In the genomic region with DNA sequence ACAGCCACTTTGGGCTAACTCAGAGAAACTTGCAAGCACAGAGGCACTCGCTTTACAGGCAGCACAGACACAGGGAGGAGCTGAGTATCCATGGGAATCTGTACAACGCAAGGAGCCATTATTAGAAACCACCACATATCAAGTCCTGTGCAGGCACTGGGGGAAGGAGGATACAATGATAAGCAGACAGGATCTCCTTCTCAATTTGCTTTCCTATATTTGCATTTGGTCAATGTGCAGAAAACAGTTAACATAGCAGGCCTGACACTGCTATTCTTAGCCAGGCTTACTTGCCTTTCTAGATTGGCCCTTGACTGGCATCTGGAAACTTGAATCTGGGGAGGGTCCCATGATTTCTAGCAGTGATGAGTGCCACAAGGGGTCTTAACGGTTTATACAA, we compare ENCODE assay signal across 10 cellular contexts.
DNase-seq lines count a peak whose midpoint lies in the region; ATAC-seq and TF ChIP-seq lines count a peak whose summit lies in the region.
"Had no signal": no experiment of that assay in that cellular context is flagged by ENCODE, and none has a peak within 500 bp of the region (broad histone marks: within the 10 kb centered on the region; RNA-seq: fewer than 3 reads in every experiment).

No MANE protein-coding gene starts in this region.

- no peak overlapping the region for H2AFZ ChIP-seq in MM.1S (ENCODE audit: low read length)

- ATAC-seq in GM19438 (IDR thresholded peaks at IDR 0.05; ENCODE audit: low read depth, unreplicated experiment) = peak; percentile 37
- ATAC-seq in HG02885 (IDR thresholded peaks at IDR 0.05; ENCODE audit: poor library complexity, unreplicated experiment) = peak; percentile 37

- H3K4me3 ChIP-seq in MM.1S (ENCODE audit: low read length) = no peak overlapping the region
- H3K4me3 ChIP-seq: ascending aorta had no signal

- DNase-seq in GDM1 (lab: John Stamatoyannopoulos, UW) (peak; percentile 59), MM.1S (no peak), glomerular visceral epithelial cell (ENCODE audit: extremely low spot score) (no peak), NCI-H1436 treated with DMSO at 0.1 percent for 48 hours (lab: John Stamatoyannopoulos, UW) (no peak), DMS 273 treated with DMSO at 0.1 percent for 48 hours (lab: John Stamatoyannopoulos, UW) (no peak)
- DNase-seq in activated CD8-positive, alpha-beta memory T cell treated with anti-CD3 and anti-CD28 coated beads, Interleukin-2, amount 50 U/mL, for 48 hours = no peak
- DNase-seq: stimulated activated CD4-positive, alpha-beta T cell treated with anti-CD3 and anti-CD28 coated beads, Interleukin-2, amount 100 ng/mL, for 24 hours had no signal

- peak overlapping the region; percentile 72 for H3K4me2 ChIP-seq in MM.1S (ENCODE audit: low read depth, low read length)

- no peaks in the 10 kb centered on the region for H3K9me2 ChIP-seq in MM.1S (replicated peaks; ENCODE audit: insufficient read depth, low read length)

- H3K27me3 ChIP-seq in MM.1S (replicated peaks; ENCODE audit: insufficient read depth, low read length) = no peaks in the 10 kb centered on the region
- H3K27me3 ChIP-seq: ascending aorta had no signal

- H3K27ac ChIP-seq in MM.1S (ENCODE audit: low read length) = peak overlapping the region; percentile 73
- H3K27ac ChIP-seq: ascending aorta had no signal

- peak overlapping the region; percentile 38 for H3K9ac ChIP-seq in MM.1S (ENCODE audit: low read length)

- H4K20me1 ChIP-seq in MM.1S (ENCODE audit: insufficient read depth, low read length) = no peaks in the 10 kb centered on the region

- H3K79me2 ChIP-seq in MM.1S (ENCODE audit: low read length) = peaks cover 99% of the 10 kb centered on the region

- H3F3A ChIP-seq in MM.1S (ENCODE audit: insufficient read depth, low read length) = peaks cover 22% of the 10 kb centered on the region

- no peaks in the 10 kb centered on the region for H3K9me3 ChIP-seq in MM.1S (replicated peaks; ENCODE audit: insufficient read depth, low read length)
- H3K9me3 ChIP-seq: ascending aorta had no signal

- TF ChIP-seq CTCF in MM.1S (IDR thresholded peaks at IDR 0.05; ENCODE audit: low read length) = no peak

- H3K36me3 ChIP-seq in MM.1S (replicated peaks; ENCODE audit: insufficient read depth, low read length) = no peaks in the 10 kb centered on the region
- H3K36me3 ChIP-seq: ascending aorta had no signal

- H3K4me1 ChIP-seq in MM.1S (ENCODE audit: low read length) = peaks cover 64% of the 10 kb centered on the region
- H3K4me1 ChIP-seq: ascending aorta had no signal
